ENCODE assay signal across 15 cellular contexts in genomic region chr5:39140558-39141168, GRCh38.
DNase-seq lines count a peak whose midpoint lies in the region; ATAC-seq and TF ChIP-seq lines count a peak whose summit lies in the region.
"Had no signal": no experiment of that assay in that cellular context is flagged by ENCODE, and none has a peak within 500 bp of the region (broad histone marks: within the 10 kb centered on the region; RNA-seq: fewer than 3 reads in every experiment).

No MANE protein-coding gene starts in this region.

- H3K27me3 Mint-ChIP-seq in activated naive CD4-positive, alpha-beta T cell treated with anti-CD3 and anti-CD28 coated beads, Interleukin-2, amount 50 U/mL, for 24 hours, result no peaks in the 10 kb centered on the region
- no peaks in the 10 kb centered on the region for H3K27me3 Mint-ChIP-seq in activated naive CD4-positive, alpha-beta T cell treated with anti-CD3 and anti-CD28 coated beads, Interleukin-2, amount 10 ng/mL, durations not matched to agents 7 days and 5 days
- H3K27me3 Mint-ChIP-seq in naive thymus-derived CD8-positive, alpha-beta T cell, result no peaks in the 10 kb centered on the region
- H3K27me3 Mint-ChIP-seq in immature natural killer cell (ENCODE audit: low read depth in 3 of 3), result peaks cover 0 to 2% (median 0%) of the 10 kb centered on the region in 3 donors
- no peaks in the 10 kb centered on the region for H3K27me3 Mint-ChIP-seq in Calu3 (ENCODE audit: unreplicated experiment)

- no peaks in the 10 kb centered on the region for H3K27me3 ChIP-seq in RWPE2 (ENCODE audit: insufficient read depth, poor library complexity, severe bottlenecking)

- H3K4me1 Mint-ChIP-seq in activated naive CD4-positive, alpha-beta T cell treated with anti-CD3 and anti-CD28 coated beads, Interleukin-2, amount 50 U/mL, for 24 hours, result peaks cover 57% of the 10 kb centered on the region
- peaks cover 20% of the 10 kb centered on the region for H3K4me1 Mint-ChIP-seq in activated naive CD4-positive, alpha-beta T cell treated with anti-CD3 and anti-CD28 coated beads, Interleukin-2, amount 10 ng/mL, durations not matched to agents 7 days and 5 days
- H3K4me1 Mint-ChIP-seq in naive thymus-derived CD8-positive, alpha-beta T cell, result peaks cover 14 to 42% (median 23%) of the 10 kb centered on the region in 4 donors
- H3K4me1 Mint-ChIP-seq in immature natural killer cell (peaks cover 7 to 24% of the 10 kb centered on the region in 2 donors), Calu3 (ENCODE audit: low read depth, unreplicated experiment) (peaks cover 25% of the 10 kb centered on the region)
- H3K4me1 Mint-ChIP-seq: H9 had no signal

- POLR2A ChIA-PET in naive thymus-derived CD8-positive, alpha-beta T cell (lab: Charles Lee), result no interaction called here

- H3K9me3 ChIP-seq in RWPE2 (ENCODE audit: severe bottlenecking), result no peaks in the 10 kb centered on the region

- H3K4me3 Mint-ChIP-seq in activated naive CD4-positive, alpha-beta T cell treated with anti-CD3 and anti-CD28 coated beads, Interleukin-2, amount 50 U/mL, for 24 hours, result peak overlapping the region; percentile 15
- H3K4me3 Mint-ChIP-seq in activated naive CD4-positive, alpha-beta T cell treated with anti-CD3 and anti-CD28 coated beads, Interleukin-2, amount 10 ng/mL, durations not matched to agents 7 days and 5 days, result no peak overlapping the region
- peak overlapping the region in 1 of 10 donors; percentile 27 for H3K4me3 Mint-ChIP-seq in naive thymus-derived CD8-positive, alpha-beta T cell
- no peak overlapping the region for H3K4me3 Mint-ChIP-seq in immature natural killer cell
- no peak overlapping the region for H3K4me3 Mint-ChIP-seq in Calu3 (ENCODE audit: low read depth, unreplicated experiment)
- H3K4me3 Mint-ChIP-seq: CD14-positive monocyte, H9 had no signal

- intact Hi-C loops in Calu3 (cut with micrococcal nuclease; ENCODE audit: unreplicated experiment), result loop anchor here (10.0 kb wide), 1 partner anchor 404 kb away; no protein-coding TSS in a partner anchor

- H3K36me3 ChIP-seq in RWPE2 (ENCODE audit: low read depth), result no peaks in the 10 kb centered on the region

- peak overlapping the region; percentile 95 for H3K27ac Mint-ChIP-seq in activated naive CD4-positive, alpha-beta T cell treated with anti-CD3 and anti-CD28 coated beads, Interleukin-2, amount 50 U/mL, for 24 hours
- H3K27ac Mint-ChIP-seq in activated naive CD4-positive, alpha-beta T cell treated with anti-CD3 and anti-CD28 coated beads, Interleukin-2, amount 10 ng/mL, durations not matched to agents 7 days and 5 days, result no peak overlapping the region
- peak overlapping the region in 7 of 10 donors; percentile 22 to 83 (median 61) for H3K27ac Mint-ChIP-seq in naive thymus-derived CD8-positive, alpha-beta T cell
- H3K27ac Mint-ChIP-seq in immature natural killer cell (peak overlapping the region in 3 of 6 donors; percentile 4 to 85 (median 12)), Calu3 (ENCODE audit: unreplicated experiment) (no peak overlapping the region)
- H3K27ac Mint-ChIP-seq: H9 had no signal

- ATAC-seq in RWPE2 (ENCODE audit: low read depth), result peak; percentile 45
- ATAC-seq in naive thymus-derived CD8-positive, alpha-beta T cell, result peak in 1 of 2 donors; percentile 33

- no peaks in the 10 kb centered on the region for H3K9me3 Mint-ChIP-seq in activated naive CD4-positive, alpha-beta T cell treated with anti-CD3 and anti-CD28 coated beads, Interleukin-2, amount 50 U/mL, for 24 hours
- H3K9me3 Mint-ChIP-seq in activated naive CD4-positive, alpha-beta T cell treated with anti-CD3 and anti-CD28 coated beads, Interleukin-2, amount 10 ng/mL, durations not matched to agents 7 days and 5 days, result no peaks in the 10 kb centered on the region
- H3K9me3 Mint-ChIP-seq in naive thymus-derived CD8-positive, alpha-beta T cell, result no peaks in the 10 kb centered on the region
- H3K9me3 Mint-ChIP-seq in immature natural killer cell (no peaks in the 10 kb centered on the region), Calu3 (ENCODE audit: low read depth, unreplicated experiment) (no peaks in the 10 kb centered on the region)
- H3K9me3 Mint-ChIP-seq: H9 had no signal

- H3K36me3 Mint-ChIP-seq in activated naive CD4-positive, alpha-beta T cell treated with anti-CD3 and anti-CD28 coated beads, Interleukin-2, amount 50 U/mL, for 24 hours, result peaks cover 10% of the 10 kb centered on the region
- H3K36me3 Mint-ChIP-seq in activated naive CD4-positive, alpha-beta T cell treated with anti-CD3 and anti-CD28 coated beads, Interleukin-2, amount 10 ng/mL, durations not matched to agents 7 days and 5 days, result peaks cover 36% of the 10 kb centered on the region
- peaks cover 7 to 48% (median 13%) of the 10 kb centered on the region in 3 donors for H3K36me3 Mint-ChIP-seq in naive thymus-derived CD8-positive, alpha-beta T cell
- H3K36me3 Mint-ChIP-seq in immature natural killer cell (peaks cover 11 to 33% (median 29%) of the 10 kb centered on the region in 3 donors), Calu3 (ENCODE audit: insufficient read depth, unreplicated experiment) (no peaks in the 10 kb centered on the region)

- H3K4me1 ChIP-seq in RWPE2 (ENCODE audit: insufficient read depth, poor library complexity, severe bottlenecking), result peaks cover 32% of the 10 kb centered on the region

- no peak for DNase-seq in activated naive CD4-positive, alpha-beta T cell treated with anti-CD3 and anti-CD28 coated beads, Interleukin-2, amount 10 ng/mL, durations not matched to agents 7 days and 5 days
- DNase-seq in Daoy (ENCODE audit: low read depth) (peak; percentile 4), RWPE2 (ENCODE audit: low spot score) (no peak), immature natural killer cell (no peak), Calu3 (no peak), SIG-M5 treated with dmso at 0.1 percent for 504 hours (lab: John Stamatoyannopoulos, UW; ENCODE audit: unreplicated experiment) (no peak)
- no peak for DNase-seq in naive thymus-derived CD8-positive, alpha-beta T cell
- DNase-seq: H9; NCI-H146; NCI-H226; NCI-H526 treated with DMSO at 0.1 percent for 48 hours; NK-92 treated with Interleukin-12 subunit alpha and Interleukin-12 subunit beta, amount 100 ng/mL, for 24 hours; OCI-M1 had no signal

- H3K4me3 ChIP-seq in RWPE2 (ENCODE audit: severe bottlenecking), result no peak overlapping the region

- TF ChIP-seq CTCF in RWPE2 (IDR thresholded peaks at IDR 0.05; ENCODE audit: poor library complexity, severe bottlenecking) (no peak), Calu3 (IDR thresholded peaks at IDR 0.05; ENCODE audit: unreplicated experiment) (no peak)

- CTCF ChIA-PET in activated naive CD4-positive, alpha-beta T cell treated with anti-CD3 and anti-CD28 coated beads, Interleukin-2, amount 10 ng/mL, durations not matched to agents 7 days and 5 days (lab: Charles Lee), result interaction anchor here (1.0 kb wide), 2 partner anchors 76 to 77 kb away, joined by 3 read pairs; no protein-coding TSS in a partner anchor
- CTCF ChIA-PET in Calu3 (lab: Charles Lee), result no interaction called here

- H3K27ac ChIP-seq in RWPE2 (ENCODE audit: poor library complexity, severe bottlenecking), result peak overlapping the region; percentile 86

- BruUV-seq in Calu3 (replicated peaks; lab: Mats Ljungman, UMichigan), result no TSS peak

Comparison
In these comparisons a context has a peak if more than half of its experiments do, and no peak if none do; other contexts are left out.
1. H3K27ac Mint-ChIP-seq: peak in activated naive CD4-positive, alpha-beta T cell treated with anti-CD3 and anti-CD28 coated beads, Interleukin-2, amount 50 U/mL, for 24 hours (single experiment) and naive thymus-derived CD8-positive, alpha-beta T cell (7 of 10); none in activated naive CD4-positive, alpha-beta T cell treated with anti-CD3 and anti-CD28 coated beads, Interleukin-2, amount 10 ng/mL, durations not matched to agents 7 days and 5 days (single experiment) and Calu3 (single experiment).